In genomic region chr19:18190278-18190677, GRCh38 we compare ENCODE assay signal across 22 cellular contexts. TPM values are rescaled to one million over a fixed set of nuclear protein-coding genes. Genes with fewer than 3 reads are reported as not detected.
"Had no signal": no experiment of that assay in that cellular context is flagged by ENCODE, and none has a peak within 500 bp of the region (broad histone marks: within the 10 kb centered on the region; RNA-seq: fewer than 3 reads in every experiment).

No MANE protein-coding gene starts in this region.

- H3K27me3 Mint-ChIP-seq: activated CD4-positive, alpha-beta memory T cell treated with anti-CD3 and anti-CD28 coated beads, Interleukin-2, amount 10 ng/mL, durations not matched to agents 7 days and 5 days had no signal

- DNase-seq: activated CD4-positive, alpha-beta memory T cell treated with anti-CD3 and anti-CD28 coated beads, Interleukin-2, amount 10 ng/mL, durations not matched to agents 7 days and 5 days; activated CD4-positive, alpha-beta T cell treated with anti-CD3 and anti-CD28 coated beads for 48 hours; activated CD4-positive, CD25-positive, alpha-beta regulatory T cell; activated CD8-positive, alpha-beta memory T cell treated with anti-CD3 and anti-CD28 coated beads, Interleukin-2, amount 10 ng/mL, durations not matched to agents 7 days and 5 days; activated naive CD4-positive, alpha-beta T cell treated with Interleukin-2 at 50 U/mL for 16 hours; body of pancreas; dorsolateral prefrontal cortex; immature natural killer cell; kidney glomerular epithelial cell; left ventricle myocardium superior; ovary; psoas muscle; stimulated activated naive CD8-positive, alpha-beta T cell treated with anti-CD3 and anti-CD28 coated beads, Interleukin-15, amount 100 ng/mL, for 72 hours; transverse colon had no signal

- H3K27me3 ChIP-seq: body of pancreas, dorsolateral prefrontal cortex, ovary, suprapubic skin, transverse colon, vagina had no signal

- H3K27ac ChIP-seq: body of pancreas, dorsolateral prefrontal cortex, ovary, psoas muscle, skin epidermis, suprapubic skin, transverse colon, vagina had no signal

- ATAC-seq: activated CD8-positive, alpha-beta memory T cell treated with anti-CD3 and anti-CD28 coated beads, Interleukin-2, amount 10 ng/mL, durations not matched to agents 7 days and 5 days; body of pancreas; left ventricle myocardium superior; psoas muscle; right cardiac atrium; stimulated activated naive CD8-positive, alpha-beta T cell treated with anti-CD3 and anti-CD28 coated beads, Interleukin-15, amount 100 ng/mL, for 72 hours had no signal

- H3K36me3 ChIP-seq: ovary, suprapubic skin, transverse colon, vagina had no signal

- H3K4me3 ChIP-seq: body of pancreas, dorsolateral prefrontal cortex, ovary, psoas muscle, skin epidermis, suprapubic skin, transverse colon, vagina had no signal

- H3K4me3 Mint-ChIP-seq: activated CD4-positive, alpha-beta memory T cell treated with anti-CD3 and anti-CD28 coated beads, Interleukin-2, amount 10 ng/mL, durations not matched to agents 7 days and 5 days; activated CD8-positive, alpha-beta memory T cell treated with anti-CD3 and anti-CD28 coated beads, Interleukin-2, amount 10 ng/mL, durations not matched to agents 7 days and 5 days; immature natural killer cell; stimulated activated naive CD8-positive, alpha-beta T cell treated with anti-CD3 and anti-CD28 coated beads, Interleukin-15, amount 100 ng/mL, for 72 hours had no signal

- H3K9me3 Mint-ChIP-seq: activated CD4-positive, alpha-beta memory T cell treated with anti-CD3 and anti-CD28 coated beads, Interleukin-2, amount 10 ng/mL, durations not matched to agents 7 days and 5 days; activated T-helper 2 cell treated with anti-CD3 and anti-CD28 coated beads, Interferon-gamma antibody, Interleukin-2, Interleukin-4, amounts not matched to agents 10 μg/mL and 5 μg/mL and 100 μg/mL, durations not matched to agents 14 hours and 24 hours and 36 hours; immature natural killer cell; stimulated activated naive CD8-positive, alpha-beta T cell treated with anti-CD3 and anti-CD28 coated beads, Interleukin-15, amount 100 ng/mL, for 72 hours had no signal

- FAIRE-seq: TTC549 had no signal

- H3K27ac Mint-ChIP-seq: activated CD4-positive, alpha-beta memory T cell treated with anti-CD3 and anti-CD28 coated beads, Interleukin-2, amount 10 ng/mL, durations not matched to agents 7 days and 5 days; activated CD8-positive, alpha-beta memory T cell treated with anti-CD3 and anti-CD28 coated beads, Interleukin-2, amount 10 ng/mL, durations not matched to agents 7 days and 5 days; activated T-helper 2 cell treated with anti-CD3 and anti-CD28 coated beads, Interferon-gamma antibody, Interleukin-2, Interleukin-4, amounts not matched to agents 10 μg/mL and 5 μg/mL and 100 μg/mL, durations not matched to agents 14 hours and 24 hours and 36 hours had no signal

- H3K36me3 Mint-ChIP-seq: activated CD8-positive, alpha-beta memory T cell treated with anti-CD3 and anti-CD28 coated beads, Interleukin-2, amount 10 ng/mL, durations not matched to agents 7 days and 5 days; immature natural killer cell had no signal

- H3K9me3 ChIP-seq: body of pancreas, ovary, psoas muscle, suprapubic skin, transverse colon, vagina had no signal

RNA-seq across cellular contexts. Expression of gene PDE4C, which starts 36.0 kb away (rescaled TPM):
- total RNA-seq: myocyte; T-helper 2 cell treated with Interferon-gamma antibody and Interleukin-4, amounts not matched to agents 100 ng/mL and 5 ng/mL, for 36 hours had no signal
- polyA plus RNA-seq: immature natural killer cell had no signal
